Comparison of ENCODE assay signal across 8 cellular contexts in the genomic region with DNA sequence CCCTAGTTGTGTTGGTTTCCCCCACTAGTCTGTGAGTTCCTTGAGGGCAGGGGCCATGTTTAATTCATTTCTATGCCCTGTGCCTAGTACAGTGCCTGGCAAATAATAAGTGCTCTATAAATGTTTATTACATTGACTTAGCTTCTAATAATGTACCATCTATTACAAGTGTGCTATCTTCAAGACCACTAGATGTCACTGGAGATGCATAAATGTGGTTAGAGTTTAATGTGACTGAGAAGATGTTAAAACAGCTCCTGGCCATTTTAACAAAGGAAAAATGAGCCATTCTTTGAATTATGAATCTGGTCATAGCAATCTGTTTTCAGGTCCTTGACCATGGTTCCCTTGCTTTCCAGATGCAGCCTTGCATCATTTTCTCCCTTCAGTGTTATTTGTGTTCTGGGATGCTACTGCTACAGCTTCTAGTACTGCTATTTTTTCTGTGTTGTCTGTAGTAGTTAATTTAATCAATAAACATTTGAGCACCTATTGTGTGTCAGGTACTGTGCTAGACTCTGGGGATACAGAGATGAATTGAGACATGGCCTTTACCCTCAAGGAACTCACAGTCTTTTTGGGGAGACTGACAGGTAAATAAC. TPM values are rescaled to one million over a fixed set of nuclear protein-coding genes. Genes with fewer than 3 reads are reported as not detected.
DNase-seq lines count a peak whose midpoint lies in the region; ATAC-seq, FAIRE-seq and TF ChIP-seq lines count a peak whose summit lies in the region.

No MANE protein-coding gene starts in this region.

- no peak overlapping the region for H2AFZ ChIP-seq in endothelial cell of umbilical vein (ENCODE audit: low read depth, low read length)

- peak in 1 of 2 donors; percentile 5 for DNase-seq in stimulated activated naive CD8-positive, alpha-beta T cell treated with anti-CD3 and anti-CD28 coated beads, Interleukin-15, amount 100 ng/mL, for 72 hours
- DNase-seq in stimulated activated naive CD8-positive, alpha-beta T cell treated with anti-CD3 and anti-CD28 coated beads, Interleukin-15, Interleukin-2, amounts not matched to agents 100 U/mL and 50 U/mL, for 24 hours, result no peak
- DNase-seq in HS-27A (ENCODE audit: low read depth), result peak; percentile 22
- peak; percentile 22 for DNase-seq in Panc1 (ENCODE audit: low read depth, low spot score)
- peak; percentile 67 for DNase-seq in endothelial cell of umbilical vein (ENCODE audit: low read depth, low spot score)
- no peak for DNase-seq in stimulated activated CD4-positive, alpha-beta T cell treated with anti-CD3 and anti-CD28 coated beads, Interleukin-4, amount 100 ng/mL, for 4 hours
- no peak for DNase-seq in KG1 (lab: John Stamatoyannopoulos, UW)

- H3K27ac ChIP-seq in Panc1 (ENCODE audit: low read length), result no peak overlapping the region
- H3K27ac ChIP-seq in endothelial cell of umbilical vein (ENCODE audit: insufficient read depth, low read depth, low read length), result no peak overlapping the region
- peak overlapping the region; percentile 3 for H3K27ac ChIP-seq in muscle layer of colon (ENCODE audit: low read depth, low read length)

- H3K36me3 ChIP-seq in Panc1 (ENCODE audit: control insufficient read depth, insufficient read depth, low read length), result 0 out of 2 replicates have a peak, but pooled peaks cover 3% of the 10 kb centered on the region
- no peaks in the 10 kb centered on the region for H3K36me3 ChIP-seq in endothelial cell of umbilical vein (ENCODE audit: control insufficient read depth in 2 of 2, extremely low read depth in 1 of 2, insufficient read depth in 2 of 2, low read length in 2 of 2)
- no peaks in the 10 kb centered on the region for H3K36me3 ChIP-seq in muscle layer of colon (ENCODE audit: insufficient read depth, low read length)

- CTCF ChIA-PET in Panc1 (lab: Charles Lee), result interaction anchor here (0.5 to 2.2 kb wide), 13 partner anchors 27 to 1358 kb away, joined by 3 to 48 read pairs (median 5); a partner anchor contains a TSS
- CTCF ChIA-PET in endothelial cell of umbilical vein (lab: Charles Lee), result interaction anchor here (0.5 to 7.0 kb wide), 66 partner anchors 9 to 668 kb away, joined by 3 to 269 read pairs (median 5); a partner anchor contains a TSS

- POLR2A ChIA-PET in Panc1 (lab: Charles Lee) (no interaction called here), endothelial cell of umbilical vein (lab: Charles Lee) (interaction anchor here (0.5 to 1.1 kb wide), 3 partner anchors 28 to 188 kb away, joined by 3 to 4 read pairs (median 3); no protein-coding TSS in a partner anchor)

- no peak overlapping the region for H3K4me3 Mint-ChIP-seq in stimulated activated naive CD8-positive, alpha-beta T cell treated with anti-CD3 and anti-CD28 coated beads, Interleukin-15, amount 100 ng/mL, for 72 hours

- TF ChIP-seq CTCF in Panc1 (IDR thresholded peaks at IDR 0.05) (peak; percentile 67), endothelial cell of umbilical vein (IDR thresholded peaks at IDR 0.05; ENCODE audit: extremely low read depth in 1 of 2, insufficient read depth in 1 of 2, low read depth in 1 of 2, low read length in 2 of 2) (peak; percentile 21 to 24)

- H3K4me3 ChIP-seq in Panc1 (ENCODE audit: low read depth in 2 of 2, low read length in 2 of 2) (no peak overlapping the region), endothelial cell of umbilical vein (replicated peaks in 1 of 3; ENCODE audit: insufficient read depth in 1 of 3, low read depth in 1 of 3, low read length in 3 of 3) (no peak overlapping the region), muscle layer of colon (ENCODE audit: low read depth in 1 of 2, low read length in 2 of 2) (no peak overlapping the region)

- no peaks in the 10 kb centered on the region for H3K4me1 ChIP-seq in Panc1 (ENCODE audit: control insufficient read depth, insufficient read depth, low read length)
- H3K4me1 ChIP-seq in endothelial cell of umbilical vein (ENCODE audit: control insufficient read depth, extremely low read depth, insufficient read depth, low read length), result peaks cover 18% of the 10 kb centered on the region
- H3K4me1 ChIP-seq in muscle layer of colon (ENCODE audit: insufficient read depth, low read length), result peaks cover 17% of the 10 kb centered on the region

- H3K27me3 ChIP-seq in Panc1 (ENCODE audit: control insufficient read depth, insufficient read depth, low read length) (no peaks in the 10 kb centered on the region), endothelial cell of umbilical vein (ENCODE audit: control insufficient read depth in 2 of 2, insufficient read depth in 2 of 2, low read length in 2 of 2) (no peaks in the 10 kb centered on the region), muscle layer of colon (ENCODE audit: control insufficient read depth in 1 of 2, insufficient read depth in 2 of 2, low read length in 2 of 2) (no peaks in the 10 kb centered on the region)

- no peaks in the 10 kb centered on the region for H3K9me1 ChIP-seq in endothelial cell of umbilical vein (replicated peaks; ENCODE audit: control insufficient read depth, extremely low read depth, insufficient read depth, low read length)

- H3K27ac Mint-ChIP-seq in stimulated activated naive CD8-positive, alpha-beta T cell treated with anti-CD3 and anti-CD28 coated beads, Interleukin-15, amount 100 ng/mL, for 72 hours, result no peak overlapping the region

- H3K4me2 ChIP-seq in endothelial cell of umbilical vein (ENCODE audit: insufficient read depth, low read length), result no peak overlapping the region

- H4K20me1 ChIP-seq in endothelial cell of umbilical vein (replicated peaks; ENCODE audit: control insufficient read depth, extremely low read depth, insufficient read depth, low read length), result no peaks in the 10 kb centered on the region

- H3K4me1 Mint-ChIP-seq in stimulated activated naive CD8-positive, alpha-beta T cell treated with anti-CD3 and anti-CD28 coated beads, Interleukin-15, amount 100 ng/mL, for 72 hours, result no peaks in the 10 kb centered on the region

- dilution Hi-C loops in endothelial cell of umbilical vein (cut with MboI; ENCODE audit: extremely low pct_ligation_motif_present, low sequenced_read_pairs), result no loop called here

- TF ChIP-seq POLR2A in endothelial cell of umbilical vein (IDR thresholded peaks at IDR 0.05; ENCODE audit: low read depth, low read length), result no peak

- FAIRE-seq in endothelial cell of umbilical vein (lab: Jason Lieb, UNC), result peak; percentile 43

- in situ Hi-C loops in Panc1 (cut with HindIII; ENCODE audit: low pct_unique_long_range_greater_than_20kb, low sequenced_read_pairs), result no loop called here

- no peaks in the 10 kb centered on the region for H3K9me3 ChIP-seq in Panc1 (ENCODE audit: control insufficient read depth, insufficient read depth, low read depth, low read length)
- no peaks in the 10 kb centered on the region for H3K9me3 ChIP-seq in endothelial cell of umbilical vein (replicated peaks; ENCODE audit: control insufficient read depth, insufficient read depth, low read length)
- H3K9me3 ChIP-seq in muscle layer of colon (ENCODE audit: low read length), result no peaks in the 10 kb centered on the region

- no peaks in the 10 kb centered on the region for H3K9me3 Mint-ChIP-seq in stimulated activated naive CD8-positive, alpha-beta T cell treated with anti-CD3 and anti-CD28 coated beads, Interleukin-15, amount 100 ng/mL, for 72 hours

- no TSS peak for BruUV-seq in Panc1 (replicated peaks; lab: Mats Ljungman, UMichigan)
- BruUV-seq in endothelial cell of umbilical vein (replicated peaks; lab: Mats Ljungman, UMichigan), result no TSS peak

- ATAC-seq in stimulated activated naive CD8-positive, alpha-beta T cell treated with anti-CD3 and anti-CD28 coated beads, Interleukin-15, amount 100 ng/mL, for 72 hours, result peak; percentile 54
- ATAC-seq in stimulated activated naive CD8-positive, alpha-beta T cell treated with anti-CD3 and anti-CD28 coated beads, Interleukin-15, Interleukin-2, amounts not matched to agents 100 U/mL and 50 U/mL, for 24 hours, result no peak
- peak; percentile 94 for ATAC-seq in Panc1

- intact Hi-C loops in Panc1 (cut with micrococcal nuclease; ENCODE audit: unreplicated experiment), result loop anchor here (1.0 to 5.0 kb wide), 2 partner anchors 134 to 239 kb away; no protein-coding TSS in a partner anchor
- intact Hi-C loops in endothelial cell of umbilical vein (cut with micrococcal nuclease), result loop anchor here (1.0 to 10.0 kb wide), 4 partner anchors 134 to 466 kb away; a partner anchor contains a TSS

- H3K9ac ChIP-seq in endothelial cell of umbilical vein (replicated peaks; ENCODE audit: extremely low read depth, insufficient read depth, low read length), result no peak overlapping the region
- H3K9ac ChIP-seq in muscle layer of colon (ENCODE audit: low read length), result no peak overlapping the region

- no peaks in the 10 kb centered on the region for H3K79me2 ChIP-seq in endothelial cell of umbilical vein (ENCODE audit: control insufficient read depth, insufficient read depth, low read length)

- no peaks in the 10 kb centered on the region for H3K27me3 Mint-ChIP-seq in stimulated activated naive CD8-positive, alpha-beta T cell treated with anti-CD3 and anti-CD28 coated beads, Interleukin-15, amount 100 ng/mL, for 72 hours

TF ChIP-seq in endothelial cell of umbilical vein, 7 proteins besides CTCF, POLR2A, EP300 and RAD21 (continues in another document):
- no peak for TF ChIP-seq POLR2AphosphoS5 (IDR thresholded peaks at IDR 0.05; ENCODE audit: insufficient read depth, low read depth, low read length)

RNA-seq across cellular contexts. Expression of a gene that starts 43.2 kb away (rescaled TPM):
- total RNA-seq in Panc1 (2021; ENCODE audit: unreplicated experiment) (22.0 TPM), endothelial cell of umbilical vein (14.7 and 15.5 TPM in 2 replicates)
- polyA plus RNA-seq in Panc1 (2012; ENCODE audit: insufficient read length), result 24.0 TPM
- polyA plus RNA-seq in endothelial cell of umbilical vein, result 6.9 and 8.1 TPM in 2 replicates
- 6.5 and 6.8 TPM in 2 replicates for polyA plus RNA-seq in endothelial cell of umbilical vein (2011; cell fraction: cytosol; rRNA removed)
- polyA plus RNA-seq in endothelial cell of umbilical vein (2011; cell fraction: nucleus; rRNA removed), result 8.3 and 10.2 TPM in 2 replicates
- polyA plus RNA-seq in endothelial cell of umbilical vein (2012), result 9.2 and 10.1 TPM in 2 replicates
- 20.7 and 25.3 TPM in 2 replicates for polyA minus RNA-seq in endothelial cell of umbilical vein
- polyA minus RNA-seq in endothelial cell of umbilical vein (2011; cell fraction: cytosol; rRNA and poly(A)+ RNA removed), result 11.7 TPM
- 7.5 and 13.8 TPM in 2 replicates for polyA minus RNA-seq in endothelial cell of umbilical vein (2011; cell fraction: nucleus; rRNA and poly(A)+ RNA removed)

RNA-seq across cellular contexts. Expression of a gene that starts 54.7 kb away (rescaled TPM):
- 31.4 TPM for total RNA-seq in Panc1 (2021; ENCODE audit: unreplicated experiment)
- 10.8 TPM for polyA plus RNA-seq in Panc1 (2012; ENCODE audit: insufficient read length)
- 18.8 and 19.9 TPM in 2 replicates for total RNA-seq in endothelial cell of umbilical vein
- 9.1 and 10.4 TPM in 2 replicates for polyA plus RNA-seq in endothelial cell of umbilical vein
- 9.6 and 10.4 TPM in 2 replicates for polyA plus RNA-seq in endothelial cell of umbilical vein (2011; cell fraction: cytosol; rRNA removed)
- 3.8 and 5.6 TPM in 2 replicates for polyA plus RNA-seq in endothelial cell of umbilical vein (2011; cell fraction: nucleus; rRNA removed)
- 12.5 and 15.4 TPM in 2 replicates for polyA plus RNA-seq in endothelial cell of umbilical vein (2012)
- 12.4 and 17.5 TPM in 2 replicates for polyA minus RNA-seq in endothelial cell of umbilical vein
- 13.9 TPM for polyA minus RNA-seq in endothelial cell of umbilical vein (2011; cell fraction: cytosol; rRNA and poly(A)+ RNA removed)
- 7.3 and 9.6 TPM in 2 replicates for polyA minus RNA-seq in endothelial cell of umbilical vein (2011; cell fraction: nucleus; rRNA and poly(A)+ RNA removed)

Comparison
In these comparisons a context has a peak if more than half of its experiments do, and no peak if none do; other contexts are left out.
1. DNase-seq: peak in HS-27A (single experiment), Panc1 (single experiment) and endothelial cell of umbilical vein (single experiment); none in stimulated activated naive CD8-positive, alpha-beta T cell treated with anti-CD3 and anti-CD28 coated beads, Interleukin-15, Interleukin-2, amounts not matched to agents 100 U/mL and 50 U/mL, for 24 hours (single experiment), stimulated activated CD4-positive, alpha-beta T cell treated with anti-CD3 and anti-CD28 coated beads, Interleukin-4, amount 100 ng/mL, for 4 hours (0 of 2) and KG1 (single experiment).